ENCODE assay signal across 10 cellular contexts in genomic region chr6:35052694-35053565, GRCh38.
A peak's percentile ranks its signal among the peaks of the same experiment; 100 is the strongest.
DNase-seq lines count a peak whose midpoint lies in the region; ATAC-seq and TF ChIP-seq lines count a peak whose summit lies in the region.
"Had no signal": no experiment of that assay in that cellular context is flagged by ENCODE, and none has a peak within 500 bp of the region (broad histone marks: within the 10 kb centered on the region; RNA-seq: fewer than 3 reads in every experiment).

No MANE protein-coding gene starts in this region.

- no peaks in the 10 kb centered on the region for H3K27me3 Mint-ChIP-seq in type B pancreatic cell

- H3K27ac ChIP-seq in esophagus muscularis mucosa (replicated peaks in 1 of 4), result peak overlapping the region; percentile 85 to 92 (median 92)
- H3K27ac ChIP-seq: SJSA1 had no signal

- WGBS in esophagus muscularis mucosa, result 45% methylated on average over 9 of the region's 9 CpGs

- DNase-seq in NOMO-1 treated with dmso at 0.1 percent for 144 hours (lab: John Stamatoyannopoulos, UW; ENCODE audit: unreplicated experiment) (peak; percentile 85), esophagus muscularis mucosa (ENCODE audit: extremely low spot score) (no peak), mucosa of gallbladder (ENCODE audit: low spot score) (peak; percentile 37), type B pancreatic cell (ENCODE audit: extremely low spot score, unreplicated experiment) (no peak), HK-2 (ENCODE audit: unreplicated experiment) (no peak)
- DNase-seq in stimulated activated naive CD4-positive, alpha-beta T cell (lab: John Stamatoyannopoulos, UW), result no peak
- DNase-seq: KG1 had no signal

- no peaks in the 10 kb centered on the region for H3K36me3 Mint-ChIP-seq in type B pancreatic cell

- peak; percentile 26 for TF ChIP-seq EP300 in esophagus muscularis mucosa (IDR thresholded peaks at IDR 0.05)

- peaks cover 6% of the 10 kb centered on the region for H3K4me1 Mint-ChIP-seq in type B pancreatic cell (ENCODE audit: unreplicated experiment)

- H3K4me3 Mint-ChIP-seq in type B pancreatic cell, result no peak overlapping the region

- peak overlapping the region in 3 of 4 donors; percentile 3 to 19 (median 8) for H3K4me3 ChIP-seq in esophagus muscularis mucosa
- H3K4me3 ChIP-seq: SJSA1 had no signal

- intact Hi-C loops in esophagus muscularis mucosa (cut with DNase I), result loop anchor here (5.0 kb wide), 1 partner anchor 36 kb away; no protein-coding TSS in a partner anchor

- no peak for ATAC-seq in GM21423 (IDR thresholded peaks at IDR 0.05; ENCODE audit: unreplicated experiment)
- ATAC-seq: HCT116 had no signal

- H3K4me1 ChIP-seq in esophagus muscularis mucosa, result peaks cover 73 to 100% (median 98%) of the 10 kb centered on the region in 4 donors

- H3K9me3 ChIP-seq in esophagus muscularis mucosa, result no peaks in the 10 kb centered on the region

- peak overlapping the region; percentile 43 for H3K27ac Mint-ChIP-seq in type B pancreatic cell

- TF ChIP-seq CTCF in esophagus muscularis mucosa (IDR thresholded peaks at IDR 0.05) (no peak), type B pancreatic cell (conservative IDR thresholded peaks at IDR 0.05) (no peak)

- no peak for TF ChIP-seq POLR2A in esophagus muscularis mucosa (IDR thresholded peaks at IDR 0.05; ENCODE audit: low read depth)

- H3K27me3 ChIP-seq in esophagus muscularis mucosa, result no peaks in the 10 kb centered on the region
- H3K27me3 ChIP-seq: SJSA1 had no signal

- no peaks in the 10 kb centered on the region for H3K9me3 Mint-ChIP-seq in type B pancreatic cell

- peaks cover 0 to 43% (median 26%) of the 10 kb centered on the region in 4 donors for H3K36me3 ChIP-seq in esophagus muscularis mucosa

Comparison
In these comparisons a context has a peak if more than half of its experiments do, and no peak if none do; other contexts are left out.
1. DNase-seq: peak in NOMO-1 treated with dmso at 0.1 percent for 144 hours (single experiment) and mucosa of gallbladder (single experiment); none in esophagus muscularis mucosa (single experiment), type B pancreatic cell (single experiment), stimulated activated naive CD4-positive, alpha-beta T cell (0 of 6) and HK-2 (single experiment).